13 cellular contexts compared by ENCODE assay signal in the genomic region with DNA sequence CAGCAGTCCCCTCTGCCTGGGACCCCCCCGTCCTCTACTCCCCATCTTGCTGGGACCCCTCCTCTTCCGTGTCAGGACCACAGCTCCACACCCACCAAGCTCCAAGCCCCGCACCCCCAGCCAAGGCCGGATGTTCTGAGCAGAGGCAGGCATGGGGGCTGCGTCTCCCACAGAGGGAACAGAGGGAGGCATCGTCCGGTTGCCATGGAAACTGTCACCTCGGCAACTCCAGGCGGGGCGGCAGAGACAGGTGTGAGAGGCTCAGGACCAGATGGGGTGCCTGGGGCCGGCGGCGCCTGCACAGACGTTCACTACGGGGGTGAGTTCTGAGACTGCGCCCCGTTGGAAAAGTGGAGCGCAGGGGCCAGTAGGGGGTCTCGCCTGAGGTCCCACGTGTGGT. TPM values are rescaled to one million over a fixed set of nuclear protein-coding genes. Genes with fewer than 3 reads are reported as not detected.
DNase-seq lines count a peak whose midpoint lies in the region; ATAC-seq, FAIRE-seq and TF ChIP-seq lines count a peak whose summit lies in the region.
"Had no signal": no experiment of that assay in that cellular context is flagged by ENCODE, and none has a peak within 500 bp of the region (broad histone marks: within the 10 kb centered on the region; RNA-seq: fewer than 3 reads in every experiment).

No MANE protein-coding gene starts in this region.

- H3K4me2 ChIP-seq in A549, result no peak overlapping the region

- H3K9me3 Mint-ChIP-seq in effector memory CD8-positive, alpha-beta T cell, result no peaks in the 10 kb centered on the region
- H3K9me3 Mint-ChIP-seq: immature natural killer cell, neural crest cell had no signal

- no peaks in the 10 kb centered on the region for H3K27me3 Mint-ChIP-seq in effector memory CD8-positive, alpha-beta T cell

- TF ChIP-seq POLR2A in A549 (IDR thresholded peaks at IDR 0.05; ENCODE audit: low read length), result no peak

- ATAC-seq in A549 (no peak), HG02571 (IDR thresholded peaks at IDR 0.05; ENCODE audit: unreplicated experiment) (no peak)
- peak; percentile 34 for ATAC-seq in effector memory CD8-positive, alpha-beta T cell (replicated peaks)
- ATAC-seq: esophagus mucosa had no signal

- H3K4me1 ChIP-seq in A549, result peaks cover 5% of the 10 kb centered on the region; the same call in 1 of the 3 replicates
- H3K4me1 ChIP-seq: Caco-2 had no signal

- H3K27ac ChIP-seq in A549, result no peak overlapping the region
- H3K27ac ChIP-seq: thyroid gland had no signal

- no peak for TF ChIP-seq RAD21 in A549 (conservative IDR thresholded peaks at IDR 0.05 in 1 of 2, IDR thresholded peaks at IDR 0.05 in 1 of 2)

- TF ChIP-seq EP300 in A549 (IDR thresholded peaks at IDR 0.05), result no peak

- no peaks in the 10 kb centered on the region for H3K9me3 ChIP-seq in A549
- H3K9me3 ChIP-seq: Caco-2, thyroid gland had no signal

- H3K27ac Mint-ChIP-seq in effector memory CD8-positive, alpha-beta T cell, result no peak overlapping the region
- H3K27ac Mint-ChIP-seq: immature natural killer cell had no signal

- POLR2A ChIA-PET in A549 (lab: Yijun Ruan, JAX), result no interaction called here

- TF ChIP-seq CTCF in A549 (IDR thresholded peaks at IDR 0.05), result no peak

- no peak overlapping the region for H3K4me3 Mint-ChIP-seq in effector memory CD8-positive, alpha-beta T cell
- H3K4me3 Mint-ChIP-seq: immature natural killer cell, neural crest cell had no signal

- FAIRE-seq in A549 (lab: Jason Lieb, UNC) (no peak), RCC 7860 (lab: Jason Lieb, UNC) (no peak)

- DNase-seq in A549 (ENCODE audit: low read depth in 1 of 2, low spot score in 1 of 2) (no peak), DMS 273 (lab: John Stamatoyannopoulos, UW; ENCODE audit: unreplicated experiment) (peak; percentile 95), NCI-H524 treated with DMSO at 0.1 percent for 48 hours (lab: John Stamatoyannopoulos, UW) (peak; percentile 54), GOT3 (lab: John Stamatoyannopoulos, UW) (no peak), OCI-M1 (lab: John Stamatoyannopoulos, UW) (no peak), RCC 7860 (ENCODE audit: low spot score) (no peak)
- DNase-seq in effector memory CD8-positive, alpha-beta T cell, result no peak
- DNase-seq: immature natural killer cell, thyroid gland had no signal

- peaks cover 5 to 10% of the 10 kb centered on the region in 2 donors for H3K4me1 Mint-ChIP-seq in effector memory CD8-positive, alpha-beta T cell (ENCODE audit: low read depth in 2 of 2)

- no peak overlapping the region for H3K4me3 ChIP-seq in A549
- H3K4me3 ChIP-seq: thyroid gland had no signal

- 91% methylated on average over 10 of the region's 20 CpGs for WGBS in A549 (ENCODE audit: missing lambda C conversion rate)

- CTCF ChIA-PET in A549 (lab: Yijun Ruan, JAX), result no interaction called here

- H3K36me3 Mint-ChIP-seq in effector memory CD8-positive, alpha-beta T cell (ENCODE audit: insufficient read depth), result peaks cover 74% of the 10 kb centered on the region
- H3K36me3 Mint-ChIP-seq: immature natural killer cell had no signal

TF ChIP-seq in A549, 52 proteins besides CTCF, POLR2A, EP300 and RAD21:
- TF ChIP-seq FOSL2 (IDR thresholded peaks at IDR 0.05), result no peak
- no peak for TF ChIP-seq FOSL2 (CRISPR knock-in tag; IDR thresholded peaks at IDR 0.05)
- no peak for TF ChIP-seq EHMT2 (IDR thresholded peaks at IDR 0.05; ENCODE audit: low read depth)
- no peak for TF ChIP-seq REST (IDR thresholded peaks at IDR 0.05)
- no peak for TF ChIP-seq HDAC2 (IDR thresholded peaks at IDR 0.05)
- no peak for TF ChIP-seq HOXA7 (CRISPR knock-in tag; IDR thresholded peaks at IDR 0.05)
- peak; percentile 81 for TF ChIP-seq RFX5 (IDR thresholded peaks at IDR 0.05)
- TF ChIP-seq RARB (CRISPR knock-in tag; IDR thresholded peaks at IDR 0.05), result no peak
- no peak for TF ChIP-seq CEBPB (IDR thresholded peaks at IDR 0.05)
- TF ChIP-seq SMC3 (IDR thresholded peaks at IDR 0.05), result no peak

RNA-seq across cellular contexts. Expression of gene RNU6-9, which starts 5.4 kb away (rescaled TPM):
- polyA plus RNA-seq in A549 (2011; rRNA removed) (not detected in 2 replicates), A549 (2017; fragmentation: RNase III; extraction: RNeasy Plus Mini Kit Qiagen cat#74134 plus additional on column Dnase treatment) (not detected in 3 replicates)
- not detected in 2 replicates for polyA plus RNA-seq in A549 (2012; cell fraction: cytosol; rRNA removed)
- polyA plus RNA-seq in A549 (2012; cell fraction: nucleus; rRNA removed), result not detected in 2 replicates
- under 0.01 TPM in 1 of 2 replicates, not detected in the other for polyA minus RNA-seq in A549 (2011; rRNA and poly(A)+ RNA removed)
- polyA plus RNA-seq: immature natural killer cell had no signal

RNA-seq across cellular contexts. Expression of gene MED16, which starts 5.7 kb away (rescaled TPM):
- polyA plus RNA-seq in A549 (2011; rRNA removed) (8.0 TPM in 2 replicates), A549 (2017; fragmentation: RNase III; extraction: RNeasy Plus Mini Kit Qiagen cat#74134 plus additional on column Dnase treatment) (11.9 to 13.9 TPM (median 12.7 TPM) in 3 replicates)
- polyA plus RNA-seq in A549 (2012; cell fraction: cytosol; rRNA removed), result 17.6 and 22.7 TPM in 2 replicates
- polyA plus RNA-seq in A549 (2012; cell fraction: nucleus; rRNA removed), result 32.2 and 54.4 TPM in 2 replicates
- polyA minus RNA-seq in A549 (2011; rRNA and poly(A)+ RNA removed), result 8.8 and 17.6 TPM in 2 replicates

RNA-seq across cellular contexts. Expression of gene R3HDM4, which starts 14.4 kb away (rescaled TPM):
- polyA plus RNA-seq in A549 (2011; rRNA removed), result 16.9 and 22.7 TPM in 2 replicates
- 23.1 and 33.7 TPM in 2 replicates for polyA plus RNA-seq in A549 (2012; cell fraction: cytosol; rRNA removed)
- 51.5 and 54.5 TPM in 2 replicates for polyA plus RNA-seq in A549 (2012; cell fraction: nucleus; rRNA removed)
- 18.8 to 24.8 TPM (median 20.7 TPM) in 3 replicates for polyA plus RNA-seq in A549 (2017; fragmentation: RNase III; extraction: RNeasy Plus Mini Kit Qiagen cat#74134 plus additional on column Dnase treatment)
- polyA minus RNA-seq in A549 (2011; rRNA and poly(A)+ RNA removed), result 15.0 and 15.1 TPM in 2 replicates

RNA-seq across cellular contexts. Expression of gene KISS1R, which starts 18.5 kb away (rescaled TPM):
- 0.05 and 0.14 TPM in 2 replicates for polyA plus RNA-seq in A549 (2011; rRNA removed)
- polyA plus RNA-seq in A549 (2012; cell fraction: cytosol; rRNA removed), result 0.46 and 0.93 TPM in 2 replicates
- 1.2 and 2.9 TPM in 2 replicates for polyA plus RNA-seq in A549 (2012; cell fraction: nucleus; rRNA removed)
- polyA plus RNA-seq in A549 (2017; fragmentation: RNase III; extraction: RNeasy Plus Mini Kit Qiagen cat#74134 plus additional on column Dnase treatment), result 0.18 to 0.79 TPM (median 0.38 TPM) in 3 replicates
- polyA minus RNA-seq in A549 (2011; rRNA and poly(A)+ RNA removed), result not detected in 2 replicates
- polyA plus RNA-seq: immature natural killer cell had no signal

RNA-seq across cellular contexts. Expression of gene ARID3A, which starts 27.2 kb away (rescaled TPM):
- polyA plus RNA-seq in A549 (2011; rRNA removed) (3.3 and 3.4 TPM in 2 replicates), A549 (2017; fragmentation: RNase III; extraction: RNeasy Plus Mini Kit Qiagen cat#74134 plus additional on column Dnase treatment) (4.6 to 6.1 TPM (median 5.4 TPM) in 3 replicates)
- polyA plus RNA-seq in A549 (2012; cell fraction: cytosol; rRNA removed), result 9.0 and 11.2 TPM in 2 replicates
- polyA plus RNA-seq in A549 (2012; cell fraction: nucleus; rRNA removed), result 8.5 and 17.6 TPM in 2 replicates
- polyA minus RNA-seq in A549 (2011; rRNA and poly(A)+ RNA removed), result 11.5 and 12.7 TPM in 2 replicates

Comparison
In these comparisons a context has a peak if more than half of its experiments do, and no peak if none do; other contexts are left out.
1. DNase-seq: peak in DMS 273 (single experiment) and NCI-H524 treated with DMSO at 0.1 percent for 48 hours (single experiment); none in A549 (0 of 2), effector memory CD8-positive, alpha-beta T cell (0 of 3), GOT3 (single experiment), OCI-M1 (single experiment) and RCC 7860 (single experiment).